ENCODE assay signal across 24 cellular contexts in the genomic region with DNA sequence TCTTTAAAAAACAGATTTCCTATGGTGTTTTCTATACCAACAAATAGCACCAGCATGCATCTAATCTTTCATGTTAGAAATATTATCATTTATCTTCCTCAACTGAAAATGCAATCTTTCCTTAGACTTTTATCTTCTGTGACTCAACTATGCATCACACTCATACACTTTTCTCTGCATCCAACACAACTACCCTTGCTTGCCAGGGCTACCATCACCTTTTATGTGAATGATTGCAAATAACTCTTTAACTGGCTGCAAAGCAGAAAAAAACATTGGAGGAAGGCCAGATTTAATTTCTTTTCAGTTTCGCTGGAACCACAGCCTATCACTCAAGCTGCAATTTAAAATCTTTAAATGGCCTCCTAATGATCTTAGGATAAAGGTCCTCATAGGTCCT.
A peak's percentile ranks its signal among the peaks of the same experiment; 100 is the strongest.
DNase-seq lines count a peak whose midpoint lies in the region; ATAC-seq, FAIRE-seq and TF ChIP-seq lines count a peak whose summit lies in the region.
"Had no signal": no experiment of that assay in that cellular context is flagged by ENCODE, and none has a peak within 500 bp of the region (broad histone marks: within the 10 kb centered on the region; RNA-seq: fewer than 3 reads in every experiment).

No MANE protein-coding gene starts in this region.

- H3K27me3 ChIP-seq in MG63 (no peaks in the 10 kb centered on the region), brain microvascular endothelial cell (replicated peaks) (no peaks in the 10 kb centered on the region)
- no peaks in the 10 kb centered on the region for H3K27me3 ChIP-seq in CD4-positive, alpha-beta T cell (ENCODE audit: control insufficient read depth, insufficient read depth, low read length)
- no peaks in the 10 kb centered on the region for H3K27me3 ChIP-seq in naive thymus-derived CD4-positive, alpha-beta T cell (ENCODE audit: control insufficient read depth in 2 of 2, insufficient read depth in 2 of 2, low read length in 2 of 2)
- H3K27me3 ChIP-seq: BLaER1 had no signal

- H3K27ac Mint-ChIP-seq in CD4-positive, alpha-beta T cell, result no peak overlapping the region
- no peak overlapping the region for H3K27ac Mint-ChIP-seq in naive thymus-derived CD4-positive, alpha-beta T cell
- H3K27ac Mint-ChIP-seq: B cell; CD4-positive, CD25-positive, alpha-beta regulatory T cell; CD8-positive, alpha-beta memory T cell; GM23338 had no signal

- no peak for TF ChIP-seq CTCF in brain microvascular endothelial cell (IDR thresholded peaks at IDR 0.05; ENCODE audit: low read depth, low read length, missing control alignments)
- TF ChIP-seq CTCF in CD4-positive, alpha-beta T cell (IDR thresholded peaks at IDR 0.05), result no peak

- no peaks in the 10 kb centered on the region for H3K27me3 Mint-ChIP-seq in CD4-positive, alpha-beta T cell
- no peaks in the 10 kb centered on the region for H3K27me3 Mint-ChIP-seq in naive thymus-derived CD4-positive, alpha-beta T cell
- H3K27me3 Mint-ChIP-seq: B cell; CD4-positive, CD25-positive, alpha-beta regulatory T cell; CD8-positive, alpha-beta memory T cell had no signal

- H3K36me3 ChIP-seq in MG63 (no peaks in the 10 kb centered on the region), brain microvascular endothelial cell (replicated peaks) (no peaks in the 10 kb centered on the region)
- H3K36me3 ChIP-seq in naive thymus-derived CD4-positive, alpha-beta T cell (ENCODE audit: control insufficient read depth in 2 of 3, insufficient read depth in 3 of 3, low read length in 3 of 3), result no peaks in the 10 kb centered on the region
- H3K36me3 ChIP-seq: BLaER1 had no signal

- no peak overlapping the region for H3K27ac ChIP-seq in brain microvascular endothelial cell
- H3K27ac ChIP-seq in CD4-positive, alpha-beta T cell (ENCODE audit: low read depth, low read length), result no peak overlapping the region
- no peak overlapping the region for H3K27ac ChIP-seq in naive thymus-derived CD4-positive, alpha-beta T cell (ENCODE audit: low read depth, low read length)
- H3K27ac ChIP-seq: 22Rv1, BLaER1, C4-2B had no signal

- in situ Hi-C loops in brain microvascular endothelial cell (cut with HindIII; ENCODE audit: low pct_ligation_motif_present, low sequenced_read_pairs), result no loop called here

- FAIRE-seq in RCC 7860 (lab: Jason Lieb, UNC), result no peak
- FAIRE-seq: A204.1, D721Med, G401.6, GM12892, GM19239 had no signal

- intact Hi-C loops in CD4-positive, alpha-beta T cell (cut with DNase I, micrococcal nuclease), result no loop called here
- intact Hi-C loops in naive thymus-derived CD4-positive, alpha-beta T cell (cut with micrococcal nuclease), result no loop called here

- no peak overlapping the region for H3K4me3 ChIP-seq in MG63
- no peak overlapping the region for H3K4me3 ChIP-seq in brain microvascular endothelial cell (ENCODE audit: low read depth, low read length)
- no peak overlapping the region for H3K4me3 ChIP-seq in naive thymus-derived CD4-positive, alpha-beta T cell (ENCODE audit: low read length)
- H3K4me3 ChIP-seq: BLaER1, GM23338 had no signal

- DNase-seq in NCI-H1105 treated with DMSO at 0.1 percent for 48 hours (lab: John Stamatoyannopoulos, UW), result peak; percentile 34
- no peak for DNase-seq in NCI-H1105 (lab: John Stamatoyannopoulos, UW)
- DNase-seq in MG63, result peak; percentile 2
- peak; percentile 10 for DNase-seq in RCC 7860 (ENCODE audit: low spot score)
- DNase-seq in brain microvascular endothelial cell, result peak; percentile 6
- no peak for DNase-seq in NCI-H345 treated with DMSO at 0.1 percent for 48 hours (lab: John Stamatoyannopoulos, UW; ENCODE audit: unreplicated experiment)
- no peak for DNase-seq in CD4-positive, alpha-beta T cell
- no peak for DNase-seq in naive thymus-derived CD4-positive, alpha-beta T cell
- DNase-seq: CD4-positive, CD25-positive, alpha-beta regulatory T cell; CD8-positive, alpha-beta memory T cell; DMS 273 treated with DMSO at 0.1 percent for 48 hours; DND-41; H9 had no signal

- POLR2A ChIA-PET in CD4-positive, alpha-beta T cell (lab: Charles Lee), result no interaction called here
- POLR2A ChIA-PET in naive thymus-derived CD4-positive, alpha-beta T cell (lab: Charles Lee), result no interaction called here

- H3K4me1 Mint-ChIP-seq in CD4-positive, alpha-beta T cell (ENCODE audit: low read depth), result no peaks in the 10 kb centered on the region
- H3K4me1 Mint-ChIP-seq in naive thymus-derived CD4-positive, alpha-beta T cell, result no peaks in the 10 kb centered on the region
- H3K4me1 Mint-ChIP-seq: B cell; CD4-positive, CD25-positive, alpha-beta regulatory T cell; CD8-positive, alpha-beta memory T cell had no signal

- CTCF ChIA-PET in CD4-positive, alpha-beta T cell (lab: Charles Lee), result no interaction called here
- CTCF ChIA-PET in naive thymus-derived CD4-positive, alpha-beta T cell (lab: Charles Lee), result no interaction called here

- no peaks in the 10 kb centered on the region for H3K9me3 ChIP-seq in MG63
- peaks cover 6% of the 10 kb centered on the region for H3K9me3 ChIP-seq in CD4-positive, alpha-beta T cell (ENCODE audit: control insufficient read depth, low read length)
- no peaks in the 10 kb centered on the region for H3K9me3 ChIP-seq in naive thymus-derived CD4-positive, alpha-beta T cell (ENCODE audit: control insufficient read depth in 2 of 3, low read length in 3 of 3)
- H3K9me3 ChIP-seq: BLaER1 had no signal

- H3K4me3 Mint-ChIP-seq in CD4-positive, alpha-beta T cell, result no peak overlapping the region
- no peak overlapping the region for H3K4me3 Mint-ChIP-seq in naive thymus-derived CD4-positive, alpha-beta T cell
- H3K4me3 Mint-ChIP-seq: B cell; CD4-positive, CD25-positive, alpha-beta regulatory T cell; CD8-positive, alpha-beta memory T cell; GM23338; H9 had no signal

- H3K9me3 Mint-ChIP-seq in CD4-positive, alpha-beta T cell, result peaks cover 18% of the 10 kb centered on the region
- H3K9me3 Mint-ChIP-seq in naive thymus-derived CD4-positive, alpha-beta T cell, result peaks cover 0 to 28% (median 10%) of the 10 kb centered on the region in 11 donors
- H3K9me3 Mint-ChIP-seq: GM23338, H9 had no signal

- H3K4me1 ChIP-seq in naive thymus-derived CD4-positive, alpha-beta T cell (ENCODE audit: control insufficient read depth in 2 of 2, insufficient read depth in 2 of 2, low read length in 2 of 2), result no peaks in the 10 kb centered on the region
- H3K4me1 ChIP-seq: BLaER1 had no signal

- ATAC-seq in CD4-positive, alpha-beta T cell (ENCODE audit: poor library complexity), result no peak
- no peak for ATAC-seq in naive thymus-derived CD4-positive, alpha-beta T cell
- ATAC-seq: GM23338, HCT116 had no signal

- no peaks in the 10 kb centered on the region for H3K36me3 Mint-ChIP-seq in CD4-positive, alpha-beta T cell (ENCODE audit: low read depth)
- H3K36me3 Mint-ChIP-seq in naive thymus-derived CD4-positive, alpha-beta T cell, result no peaks in the 10 kb centered on the region
- H3K36me3 Mint-ChIP-seq: CD4-positive, CD25-positive, alpha-beta regulatory T cell had no signal

Comparison
In these comparisons a context has a peak if more than half of its experiments do, and no peak if none do; other contexts are left out.
1. DNase-seq: peak in NCI-H1105 treated with DMSO at 0.1 percent for 48 hours (single experiment), MG63 (single experiment), RCC 7860 (single experiment) and brain microvascular endothelial cell (single experiment); none in NCI-H1105 (single experiment), NCI-H345 treated with DMSO at 0.1 percent for 48 hours (single experiment), CD4-positive, alpha-beta T cell (0 of 10) and naive thymus-derived CD4-positive, alpha-beta T cell (0 of 9).